ENCODE assay signal across 30 cellular contexts in the genomic region with DNA sequence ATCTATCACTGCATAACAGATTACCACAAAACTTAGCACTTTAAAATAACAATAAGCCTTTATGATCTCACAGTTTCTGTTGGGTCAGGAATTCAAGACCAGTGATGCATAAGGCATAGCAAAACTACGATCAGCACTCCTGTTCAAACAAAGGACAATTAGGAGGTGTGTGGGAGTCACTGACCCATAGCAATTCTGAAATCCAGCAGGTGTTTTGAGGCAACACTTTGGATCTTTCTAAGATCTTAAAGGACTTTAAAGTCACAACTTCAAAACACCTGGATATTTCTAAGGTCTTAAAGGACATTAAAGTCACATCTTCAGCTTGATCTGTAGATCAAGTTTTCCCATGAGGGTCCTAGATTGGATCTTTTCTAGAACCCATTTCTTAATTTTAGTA.
"Had no signal": no experiment of that assay in that cellular context is flagged by ENCODE, and none has a peak within 500 bp of the region (broad histone marks: within the 10 kb centered on the region; RNA-seq: fewer than 3 reads in every experiment).

No MANE protein-coding gene starts in this region.

- H3K27me3 ChIP-seq: ascending aorta, cardiac muscle cell, SJCRH30 had no signal

- H3K9ac ChIP-seq: KMS-11 had no signal

- H3K27ac Mint-ChIP-seq: activated CD4-positive, alpha-beta T cell treated with anti-CD3 and anti-CD28 coated beads for 36 hours; activated CD4-positive, alpha-beta T cell treated with anti-CD3 and anti-CD28 coated beads, Interleukin-2, amount 10 ng/mL, durations not matched to agents 7 days and 5 days; activated CD8-positive, alpha-beta T cell treated with anti-CD3 and anti-CD28 coated beads, Interleukin-2, amount 10 ng/mL, durations not matched to agents 7 days and 5 days; activated naive CD4-positive, alpha-beta T cell treated with anti-CD3 and anti-CD28 coated beads, Interleukin-2, amount 50 U/mL, for 24 hours; activated naive CD8-positive, alpha-beta T cell treated with anti-CD3 and anti-CD28 coated beads, Interleukin-2, amount 10 ng/mL, durations not matched to agents 7 days and 5 days; activated T-cell treated with anti-CD3 and anti-CD28 coated beads, Interleukin-2, amount 50 U/mL, for 24 hours; activated T-helper 2 cell treated with anti-CD3 and anti-CD28 coated beads, Interferon-gamma antibody, Interleukin-2, Interleukin-4, amounts not matched to agents 10 μg/mL and 5 μg/mL and 100 μg/mL, durations not matched to agents 14 hours and 24 hours and 36 hours; T-helper 1 cell treated with Interleukin-12 subunit alpha and Interleukin-12 subunit beta and Interleukin-4 antibody, amounts not matched to agents 30 μg/mL and 1 μg/mL, for 36 hours; T-helper 2 cell treated with Interferon-gamma antibody and Interleukin-4, amounts not matched to agents 5 μg/mL and 100 μg/mL, for 36 hours; WTC11 had no signal

- DNase-seq: activated CD4-positive, alpha-beta T cell treated with anti-CD3 and anti-CD28 coated beads for 36 hours; activated CD4-positive, alpha-beta T cell treated with anti-CD3 and anti-CD28 coated beads, Interleukin-2, amount 10 ng/mL, durations not matched to agents 7 days and 5 days; activated CD4-positive, alpha-beta T cell treated with anti-CD3 and anti-CD28 coated beads, Interleukin-2, amount 50 U/mL, for 48 hours; activated CD8-positive, alpha-beta T cell treated with anti-CD3 and anti-CD28 coated beads, Interleukin-2, amount 10 ng/mL, durations not matched to agents 7 days and 5 days; activated gamma-delta T cell; activated naive CD4-positive, alpha-beta T cell treated with Interleukin-2 at 50 U/mL for 16 hours; activated naive CD8-positive, alpha-beta T cell treated with anti-CD3 and anti-CD28 coated beads, Interleukin-2, amount 10 ng/mL, durations not matched to agents 7 days and 5 days; activated T-cell treated with anti-CD3 and anti-CD28 coated beads, Interleukin-2, amount 50 U/mL, for 24 hours; amygdala; NCI-H1105; NCI-H1417 treated with DMSO at 0.1 percent for 48 hours; NCI-H187 treated with DMSO at 0.1 percent for 48 hours; NCI-H2081; NCI-H2171 treated with DMSO at 0.1 percent for 48 hours; NCI-H2227 treated with DMSO at 0.1 percent for 48 hours; NCI-H446; NCI-H524; SHP77; SJCRH30 had no signal

- H3K27ac ChIP-seq: ascending aorta, cardiac muscle cell, KMS-11, SJCRH30, SK-N-MC had no signal

- H3K4me3 ChIP-seq: ascending aorta, cardiac muscle cell, SJCRH30, SK-N-MC had no signal

- H3K4me1 ChIP-seq: ascending aorta, SJCRH30 had no signal

- H3K4me1 Mint-ChIP-seq: activated naive CD8-positive, alpha-beta T cell treated with anti-CD3 and anti-CD28 coated beads, Interleukin-2, amount 10 ng/mL, durations not matched to agents 7 days and 5 days; WTC11 had no signal

- H3K4me3 Mint-ChIP-seq: activated CD4-positive, alpha-beta T cell treated with anti-CD3 and anti-CD28 coated beads for 36 hours; activated CD4-positive, alpha-beta T cell treated with anti-CD3 and anti-CD28 coated beads, Interleukin-2, amount 10 ng/mL, durations not matched to agents 7 days and 5 days; activated CD8-positive, alpha-beta T cell treated with anti-CD3 and anti-CD28 coated beads, Interleukin-2, amount 10 ng/mL, durations not matched to agents 7 days and 5 days; activated naive CD4-positive, alpha-beta T cell treated with anti-CD3 and anti-CD28 coated beads, Interleukin-2, amount 50 U/mL, for 24 hours; activated naive CD8-positive, alpha-beta T cell treated with anti-CD3 and anti-CD28 coated beads, Interleukin-2, amount 10 ng/mL, durations not matched to agents 7 days and 5 days; activated T-cell treated with anti-CD3 and anti-CD28 coated beads, Interleukin-2, amount 50 U/mL, for 24 hours; T-helper 1 cell treated with Interleukin-12 subunit alpha and Interleukin-12 subunit beta and Interleukin-4 antibody, amounts not matched to agents 30 μg/mL and 1 μg/mL, for 36 hours; T-helper 2 cell treated with Interferon-gamma antibody and Interleukin-4, amounts not matched to agents 5 μg/mL and 100 μg/mL, for 36 hours; WTC11 had no signal

- ATAC-seq: activated CD4-positive, alpha-beta T cell treated with anti-CD3 and anti-CD28 coated beads for 36 hours; activated CD4-positive, CD25-positive, alpha-beta regulatory T cell treated with anti-CD3 and anti-CD28 coated beads, Interleukin-2, amount 50 U/mL, for 24 hours; activated CD8-positive, alpha-beta T cell treated with anti-CD3 and anti-CD28 coated beads, Interleukin-2, amount 10 ng/mL, durations not matched to agents 7 days and 5 days; Panc1; WTC11 had no signal

- H3K36me3 ChIP-seq: cardiac muscle cell, SJCRH30 had no signal

- H3K27me3 Mint-ChIP-seq: activated CD4-positive, alpha-beta T cell treated with anti-CD3 and anti-CD28 coated beads for 36 hours; activated CD4-positive, alpha-beta T cell treated with anti-CD3 and anti-CD28 coated beads, Interleukin-2, amount 10 ng/mL, durations not matched to agents 7 days and 5 days; activated naive CD4-positive, alpha-beta T cell treated with anti-CD3 and anti-CD28 coated beads, Interleukin-2, amount 50 U/mL, for 24 hours; activated naive CD8-positive, alpha-beta T cell treated with anti-CD3 and anti-CD28 coated beads, Interleukin-2, amount 10 ng/mL, durations not matched to agents 7 days and 5 days; activated T-cell treated with anti-CD3 and anti-CD28 coated beads, Interleukin-2, amount 50 U/mL, for 24 hours had no signal

- H3K4me2 ChIP-seq: KMS-11 had no signal
